In the genomic region with DNA sequence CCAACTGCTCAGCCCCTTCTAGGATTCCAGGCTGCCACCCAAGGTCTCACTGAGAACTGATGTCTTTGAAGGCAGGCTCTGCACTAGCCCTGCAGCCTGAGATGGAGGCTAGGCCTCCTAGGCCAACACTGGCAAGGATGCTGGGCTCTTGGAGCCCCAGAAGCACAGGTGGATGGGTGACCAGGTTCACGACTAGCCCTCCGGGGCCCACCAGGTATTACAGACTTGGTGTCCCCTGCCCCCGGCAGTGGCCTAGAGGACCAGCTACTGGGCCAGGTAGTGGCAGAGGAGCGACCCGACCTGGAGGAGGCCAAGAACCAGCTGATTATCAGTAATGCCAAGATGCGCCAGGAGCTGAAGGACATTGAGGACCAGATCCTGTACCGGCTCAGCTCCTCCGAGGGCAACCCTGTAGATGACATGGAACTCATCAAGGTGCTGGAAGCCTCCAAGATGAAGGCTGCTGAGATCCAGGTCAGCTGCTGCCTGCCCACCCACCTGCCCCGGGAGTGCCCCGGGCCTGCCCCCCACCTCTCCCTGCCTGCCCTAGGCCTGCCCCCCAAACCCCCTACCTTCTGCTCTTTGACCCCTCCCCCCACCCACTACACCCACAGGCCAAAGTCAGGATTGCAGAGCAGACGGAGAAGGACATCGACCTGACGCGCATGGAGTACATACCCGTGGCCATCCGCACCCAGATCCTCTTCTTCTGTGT, we compare ENCODE assay signal across 33 cellular contexts. TPM values are rescaled to one million over a fixed set of nuclear protein-coding genes. Genes with fewer than 3 reads are reported as not detected.
"Had no signal": no experiment of that assay in that cellular context is flagged by ENCODE, and none has a peak within 500 bp of the region (broad histone marks: within the 10 kb centered on the region; RNA-seq: fewer than 3 reads in every experiment).

No MANE protein-coding gene starts in this region.

- H3K4me1 ChIP-seq: SJCRH30 had no signal

- H3K27me3 Mint-ChIP-seq: activated CD4-positive, alpha-beta T cell treated with anti-CD3 and anti-CD28 coated beads for 36 hours; activated CD4-positive, alpha-beta T cell treated with anti-CD3 and anti-CD28 coated beads, Interleukin-2, amount 10 ng/mL, durations not matched to agents 7 days and 5 days; activated naive CD4-positive, alpha-beta T cell treated with anti-CD3 and anti-CD28 coated beads, Interleukin-2, amount 10 ng/mL, durations not matched to agents 7 days and 5 days; activated naive CD8-positive, alpha-beta T cell; activated naive CD8-positive, alpha-beta T cell treated with anti-CD3 and anti-CD28 coated beads, Interleukin-2, amount 50 U/mL, for 24 hours; IgD-negative memory B cell had no signal

- H3K27ac ChIP-seq: PC-9, RWPE1, SJCRH30, SK-N-MC had no signal

- H3K36me3 Mint-ChIP-seq: brain, WTC11 had no signal

- H3K4me1 Mint-ChIP-seq: activated CD4-positive, alpha-beta T cell treated with anti-CD3 and anti-CD28 coated beads for 36 hours; activated CD4-positive, alpha-beta T cell treated with anti-CD3 and anti-CD28 coated beads, Interleukin-2, amount 10 ng/mL, durations not matched to agents 7 days and 5 days; activated naive CD4-positive, alpha-beta T cell treated with anti-CD3 and anti-CD28 coated beads, Interleukin-2, amount 10 ng/mL, durations not matched to agents 7 days and 5 days; activated naive CD8-positive, alpha-beta T cell treated with anti-CD3 and anti-CD28 coated beads, Interleukin-2, amount 50 U/mL, for 24 hours; brain; IgD-negative memory B cell; WTC11 had no signal

- H3K4me3 ChIP-seq: PC-9, SJCRH30, SK-N-MC had no signal

- H3K4me2 ChIP-seq: PC-9 had no signal

- H3K36me3 ChIP-seq: SJCRH30 had no signal

- H3K9me3 ChIP-seq: SJCRH30 had no signal

- ATAC-seq: activated CD4-positive, alpha-beta T cell treated with anti-CD3 and anti-CD28 coated beads for 36 hours; activated CD4-positive, CD25-positive, alpha-beta regulatory T cell treated with anti-CD3 and anti-CD28 coated beads, Interleukin-2, amount 50 U/mL, for 24 hours; activated naive CD8-positive, alpha-beta T cell treated with anti-CD3 and anti-CD28 coated beads, Interleukin-2, amount 50 U/mL, for 24 hours; activated T-cell treated with anti-CD3 and anti-CD28 coated beads, Interleukin-2, amount 50 U/mL, for 4 hours; WTC11 had no signal

- H2AFZ ChIP-seq: PC-9 had no signal

- DNase-seq: activated CD4-positive, alpha-beta T cell treated with anti-CD3 and anti-CD28 coated beads for 36 hours; activated CD4-positive, alpha-beta T cell treated with anti-CD3 and anti-CD28 coated beads, Interleukin-2, amount 10 ng/mL, durations not matched to agents 7 days and 5 days; activated CD4-positive, alpha-beta T cell treated with anti-CD3 and anti-CD28 coated beads, Interleukin-2, amount 50 U/mL, for 48 hours; activated CD8-positive, alpha-beta memory T cell treated with anti-CD3 and anti-CD28 coated beads, Interleukin-2, amount 50 U/mL, for 4 hours; activated effector memory CD4-positive, alpha-beta T cell treated with Interleukin-2 at 50 U/mL for 16 hours; activated naive CD4-positive, alpha-beta T cell treated with anti-CD3 and anti-CD28 coated beads, Interleukin-2, amount 10 ng/mL, durations not matched to agents 7 days and 5 days; activated naive CD8-positive, alpha-beta T cell treated with anti-CD3 and anti-CD28 coated beads, Interleukin-2, amount 50 U/mL, for 24 hours; activated T-cell treated with anti-CD3 and anti-CD28 coated beads for 4 hours; activated T-cell treated with anti-CD3 and anti-CD28 coated beads, Interleukin-2, amount 50 U/mL, for 4 hours; anterior cingulate cortex; central memory CD4-positive, alpha-beta T cell; Karpas-422; KBM-7; NCI-H1105; NCI-H1417 treated with DMSO at 0.1 percent for 48 hours; NCI-H187 treated with DMSO at 0.1 percent for 48 hours; NCI-H226; NCI-H446 treated with DMSO at 0.1 percent for 48 hours; NCI-H524; NK-92 treated with Interleukin-12 subunit alpha and Interleukin-12 subunit beta, amount 100 ng/mL, for 24 hours; PC-9; SHP77; SJCRH30 had no signal

- H3K4me3 Mint-ChIP-seq: activated CD4-positive, alpha-beta T cell treated with anti-CD3 and anti-CD28 coated beads for 36 hours; activated CD4-positive, alpha-beta T cell treated with anti-CD3 and anti-CD28 coated beads, Interleukin-2, amount 10 ng/mL, durations not matched to agents 7 days and 5 days; activated naive CD4-positive, alpha-beta T cell treated with anti-CD3 and anti-CD28 coated beads, Interleukin-2, amount 10 ng/mL, durations not matched to agents 7 days and 5 days; activated naive CD8-positive, alpha-beta T cell; activated naive CD8-positive, alpha-beta T cell treated with anti-CD3 and anti-CD28 coated beads, Interleukin-2, amount 50 U/mL, for 24 hours; activated T-cell treated with anti-CD3 and anti-CD28 coated beads, Interleukin-2, amount 50 U/mL, for 4 hours; activated T-helper 1 cell treated with anti-CD3 and anti-CD28 coated beads, Interleukin-12 subunit alpha, Interleukin-12 subunit beta, Interleukin-2, Interleukin-4 antibody, amounts not matched to agents 30 ng/mL and 10 ng/mL and 1 ng/mL, durations not matched to agents 14 hours and 24 hours and 36 hours; brain; IgD-negative memory B cell; WTC11 had no signal

- H3K9me3 Mint-ChIP-seq: activated CD4-positive, alpha-beta T cell treated with anti-CD3 and anti-CD28 coated beads, Interleukin-2, amount 10 ng/mL, durations not matched to agents 7 days and 5 days; activated naive CD4-positive, alpha-beta T cell treated with anti-CD3 and anti-CD28 coated beads, Interleukin-2, amount 10 ng/mL, durations not matched to agents 7 days and 5 days; activated naive CD8-positive, alpha-beta T cell treated with anti-CD3 and anti-CD28 coated beads, Interleukin-2, amount 50 U/mL, for 24 hours; activated T-cell treated with anti-CD3 and anti-CD28 coated beads, Interleukin-2, amount 50 U/mL, for 4 hours; activated T-helper 1 cell treated with anti-CD3 and anti-CD28 coated beads, Interleukin-12 subunit alpha, Interleukin-12 subunit beta, Interleukin-2, Interleukin-4 antibody, amounts not matched to agents 30 ng/mL and 10 ng/mL and 1 ng/mL, durations not matched to agents 14 hours and 24 hours and 36 hours; brain; IgD-negative memory B cell; WTC11 had no signal

- H3K27ac Mint-ChIP-seq: activated CD4-positive, alpha-beta T cell treated with anti-CD3 and anti-CD28 coated beads for 36 hours; activated CD4-positive, alpha-beta T cell treated with anti-CD3 and anti-CD28 coated beads, Interleukin-2, amount 10 ng/mL, durations not matched to agents 7 days and 5 days; activated naive CD4-positive, alpha-beta T cell treated with anti-CD3 and anti-CD28 coated beads, Interleukin-2, amount 10 ng/mL, durations not matched to agents 7 days and 5 days; activated naive CD8-positive, alpha-beta T cell; activated naive CD8-positive, alpha-beta T cell treated with anti-CD3 and anti-CD28 coated beads, Interleukin-2, amount 50 U/mL, for 24 hours; activated T-helper 1 cell treated with anti-CD3 and anti-CD28 coated beads, Interleukin-12 subunit alpha, Interleukin-12 subunit beta, Interleukin-2, Interleukin-4 antibody, amounts not matched to agents 30 ng/mL and 10 ng/mL and 1 ng/mL, durations not matched to agents 14 hours and 24 hours and 36 hours; brain; WTC11 had no signal

RNA-seq across cellular contexts. Expression of a gene that starts 52.5 kb away (rescaled TPM):
- total RNA-seq: activated CD4-positive, alpha-beta T cell treated with anti-CD3 and anti-CD28 coated beads for 36 hours; OCI-LY7; T-helper 1 cell treated with Interleukin-12 subunit alpha and Interleukin-12 subunit beta and Interleukin-4 antibody, amounts not matched to agents 30 ng/mL and 1 ng/mL, for 36 hours had no signal
